Comparison of ENCODE assay signal across 19 cellular contexts in the genomic region with DNA sequence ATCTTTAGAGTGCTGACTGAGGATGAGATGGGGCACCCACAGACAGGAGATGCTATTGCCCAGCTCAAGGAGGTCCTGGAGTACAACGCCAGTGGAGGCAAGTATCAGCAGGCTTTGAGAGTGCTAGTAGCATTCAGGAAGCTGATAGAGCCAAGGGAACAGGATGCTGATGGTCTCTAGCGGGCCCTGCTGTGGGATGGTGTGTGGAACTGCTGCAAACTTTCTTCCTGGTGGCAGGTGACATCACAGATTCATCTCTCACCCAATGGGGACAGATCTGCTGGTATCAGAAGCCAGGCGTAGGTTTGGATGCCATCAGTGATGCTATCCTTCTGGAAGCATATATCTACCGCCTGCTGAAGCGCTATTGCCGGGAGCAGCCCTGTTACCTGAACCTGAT.
"Had no signal": no experiment of that assay in that cellular context is flagged by ENCODE, and none has a peak within 500 bp of the region (broad histone marks: within the 10 kb centered on the region; RNA-seq: fewer than 3 reads in every experiment).

No MANE protein-coding gene starts in this region.

- H3K27ac ChIP-seq: dorsolateral prefrontal cortex, right atrium auricular region, thyroid gland had no signal

- H3K36me3 ChIP-seq: right atrium auricular region, thyroid gland had no signal

- H3K9me3 ChIP-seq: right atrium auricular region, thyroid gland had no signal

- H3K4me1 Mint-ChIP-seq: activated CD4-positive, alpha-beta T cell treated with anti-CD3 and anti-CD28 coated beads, Interleukin-2, amount 10 ng/mL, durations not matched to agents 7 days and 5 days; activated naive CD8-positive, alpha-beta T cell treated with anti-CD3 and anti-CD28 coated beads, Interleukin-2, amount 50 U/mL, for 24 hours; brain had no signal

- H3K27me3 ChIP-seq: dorsolateral prefrontal cortex, right atrium auricular region, thyroid gland had no signal

- FAIRE-seq: colon, islet of Langerhans had no signal

- H3K27me3 Mint-ChIP-seq: activated CD4-positive, alpha-beta T cell treated with anti-CD3 and anti-CD28 coated beads, Interleukin-2, amount 10 ng/mL, durations not matched to agents 7 days and 5 days; activated naive CD8-positive, alpha-beta T cell treated with anti-CD3 and anti-CD28 coated beads, Interleukin-2, amount 50 U/mL, for 24 hours; progenitor cell of endocrine pancreas had no signal

- H3K36me3 Mint-ChIP-seq: brain had no signal

- H3K27ac Mint-ChIP-seq: activated CD4-positive, alpha-beta T cell treated with anti-CD3 and anti-CD28 coated beads, Interleukin-2, amount 10 ng/mL, durations not matched to agents 7 days and 5 days; activated CD8-positive, alpha-beta T cell treated with anti-CD3 and anti-CD28 coated beads, Interleukin-2, amount 10 ng/mL, durations not matched to agents 7 days and 5 days; activated naive CD8-positive, alpha-beta T cell treated with anti-CD3 and anti-CD28 coated beads, Interleukin-2, amount 50 U/mL, for 24 hours; brain; progenitor cell of endocrine pancreas had no signal

- H3K4me3 Mint-ChIP-seq: activated CD4-positive, alpha-beta T cell treated with anti-CD3 and anti-CD28 coated beads, Interleukin-2, amount 10 ng/mL, durations not matched to agents 7 days and 5 days; activated CD8-positive, alpha-beta T cell treated with anti-CD3 and anti-CD28 coated beads, Interleukin-2, amount 10 ng/mL, durations not matched to agents 7 days and 5 days; activated naive CD4-positive, alpha-beta T cell treated with anti-CD3 and anti-CD28 coated beads for 36 hours; activated naive CD8-positive, alpha-beta T cell treated with anti-CD3 and anti-CD28 coated beads, Interleukin-2, amount 50 U/mL, for 24 hours; activated T-cell treated with anti-CD3 and anti-CD28 coated beads, Interleukin-2, amount 50 U/mL, for 4 hours; brain had no signal

- H3K4me1 ChIP-seq: right atrium auricular region, thyroid gland had no signal

- H3K4me3 ChIP-seq: dorsolateral prefrontal cortex, right atrium auricular region, thyroid gland had no signal

- DNase-seq: activated CD4-positive, alpha-beta T cell treated with anti-CD3 and anti-CD28 coated beads, Interleukin-2, amount 10 ng/mL, durations not matched to agents 7 days and 5 days; activated CD8-positive, alpha-beta memory T cell treated with anti-CD3 and anti-CD28 coated beads, Interleukin-2, amount 50 U/mL, for 4 hours; activated CD8-positive, alpha-beta T cell treated with anti-CD3 and anti-CD28 coated beads, Interleukin-2, amount 10 ng/mL, durations not matched to agents 7 days and 5 days; activated naive CD4-positive, alpha-beta T cell treated with anti-CD3 and anti-CD28 coated beads for 36 hours; activated naive CD8-positive, alpha-beta T cell treated with anti-CD3 and anti-CD28 coated beads, Interleukin-2, amount 50 U/mL, for 24 hours; activated T-cell treated with anti-CD3 and anti-CD28 coated beads, Interleukin-2, amount 50 U/mL, for 4 hours; anterior cingulate cortex; caudate nucleus; dorsolateral prefrontal cortex; stimulated activated CD4-positive, alpha-beta T cell treated with anti-CD3 and anti-CD28 coated beads, Interleukin-12 subunit alpha, Interleukin-12 subunit beta, amount 100 ng/mL, for 4 hours; stimulated activated CD4-positive, alpha-beta T cell treated with anti-CD3 and anti-CD28 coated beads, Interleukin-2, amount 100 ng/mL, for 24 hours; stimulated activated naive CD4-positive, alpha-beta T cell treated with Interleukin-2 at 50 U/mL for 16 hours; T1000; thyroid gland had no signal
